In genomic region chr20:8150591-8150990, GRCh38 we compare ENCODE assay signal across 1 cellular context.
TF ChIP-seq lines count a peak whose summit lies in the region.

No MANE protein-coding gene starts in this region.

TF ChIP-seq in IMR-90, 13 proteins besides CTCF, POLR2A, EP300 and RAD21:
- TF ChIP-seq NFE2L2 (IDR thresholded peaks at IDR 0.05; ENCODE audit: low read depth, low read length) (no peak), BHLHE40 (IDR thresholded peaks at IDR 0.05; ENCODE audit: low read depth, low read length) (no peak), RFX5 (IDR thresholded peaks at IDR 0.05; ENCODE audit: low read depth, low read length) (no peak), CEBPB (IDR thresholded peaks at IDR 0.05; ENCODE audit: low read depth, low read length) (no peak), MXI1 (IDR thresholded peaks at IDR 0.05; ENCODE audit: borderline replicate concordance, low read depth, low read length) (no peak), MAFK (IDR thresholded peaks at IDR 0.05; ENCODE audit: low read depth, low read length) (no peak)
- TF ChIP-seq, protein P1, sequence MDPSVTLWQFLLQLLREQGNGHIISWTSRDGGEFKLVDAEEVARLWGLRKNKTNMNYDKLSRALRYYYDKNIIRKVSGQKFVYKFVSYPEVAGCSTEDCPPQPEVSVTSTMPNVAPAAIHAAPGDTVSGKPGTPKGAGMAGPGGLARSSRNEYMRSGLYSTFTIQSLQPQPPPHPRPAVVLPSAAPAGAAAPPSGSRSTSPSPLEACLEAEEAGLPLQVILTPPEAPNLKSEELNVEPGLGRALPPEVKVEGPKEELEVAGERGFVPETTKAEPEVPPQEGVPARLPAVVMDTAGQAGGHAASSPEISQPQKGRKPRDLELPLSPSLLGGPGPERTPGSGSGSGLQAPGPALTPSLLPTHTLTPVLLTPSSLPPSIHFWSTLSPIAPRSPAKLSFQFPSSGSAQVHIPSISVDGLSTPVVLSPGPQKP (IDR thresholded peaks at IDR 0.05; ENCODE audit: borderline replicate concordance, low read depth, low read length): no peak
